ENCODE assay signal across 24 cellular contexts in genomic region chr1:176604461-176604860, GRCh38.
"Had no signal": no experiment of that assay in that cellular context is flagged by ENCODE, and none has a peak within 500 bp of the region (broad histone marks: within the 10 kb centered on the region; RNA-seq: fewer than 3 reads in every experiment).

No MANE protein-coding gene starts in this region.

- DNase-seq: activated B cell treated with CpG ODN at 0.5 μM for 24 hours; activated CD4-positive, alpha-beta memory T cell treated with anti-CD3 and anti-CD28 coated beads for 36 hours; activated CD4-positive, alpha-beta T cell treated with anti-CD3 and anti-CD28 coated beads for 1 hour; activated CD4-positive, alpha-beta T cell treated with anti-CD3 and anti-CD28 coated beads, Interleukin-2, amount 10 ng/mL, durations not matched to agents 24 days and 14 days; activated CD8-positive, alpha-beta memory T cell treated with anti-CD3 and anti-CD28 coated beads for 24 hours; activated effector memory CD4-positive, alpha-beta T cell treated with anti-CD3 and anti-CD28 coated beads, Interleukin-2, amount 50 U/mL, for 16 hours; activated naive CD4-positive, alpha-beta T cell treated with Interleukin-2 at 50 U/mL for 16 hours; activated naive CD8-positive, alpha-beta T cell treated with anti-CD3 and anti-CD28 coated beads, Interleukin-2, amount 50 U/mL, for 24 hours; activated T-cell treated with anti-CD3 and anti-CD28 coated beads, Interleukin-2, amount 50 U/mL, for 4 hours; brain microvascular endothelial cell; Kasumi-1; KBM-7; NCI-H1105; NCI-H1436; NCI-H187; NCI-H2081; NCI-H510A treated with DMSO at 0.1 percent for 48 hours; NCI-H69; PC-3; SHP77 treated with DMSO at 0.1 percent for 48 hours; T-helper 17 cell; T-helper 9 cell had no signal

- H3K4me3 ChIP-seq: cardiac muscle cell had no signal

- ATAC-seq: activated naive CD4-positive, alpha-beta T cell treated with anti-CD3 and anti-CD28 coated beads, Interleukin-2, amount 50 U/mL, for 72 hours; activated naive CD8-positive, alpha-beta T cell treated with anti-CD3 and anti-CD28 coated beads, Interleukin-2, amount 50 U/mL, for 24 hours; activated T-cell treated with anti-CD3 and anti-CD28 coated beads, Interleukin-2, amount 50 U/mL, for 4 hours; PC-3; T-helper 17 cell had no signal
